7 cellular contexts compared by ENCODE assay signal in the genomic region with DNA sequence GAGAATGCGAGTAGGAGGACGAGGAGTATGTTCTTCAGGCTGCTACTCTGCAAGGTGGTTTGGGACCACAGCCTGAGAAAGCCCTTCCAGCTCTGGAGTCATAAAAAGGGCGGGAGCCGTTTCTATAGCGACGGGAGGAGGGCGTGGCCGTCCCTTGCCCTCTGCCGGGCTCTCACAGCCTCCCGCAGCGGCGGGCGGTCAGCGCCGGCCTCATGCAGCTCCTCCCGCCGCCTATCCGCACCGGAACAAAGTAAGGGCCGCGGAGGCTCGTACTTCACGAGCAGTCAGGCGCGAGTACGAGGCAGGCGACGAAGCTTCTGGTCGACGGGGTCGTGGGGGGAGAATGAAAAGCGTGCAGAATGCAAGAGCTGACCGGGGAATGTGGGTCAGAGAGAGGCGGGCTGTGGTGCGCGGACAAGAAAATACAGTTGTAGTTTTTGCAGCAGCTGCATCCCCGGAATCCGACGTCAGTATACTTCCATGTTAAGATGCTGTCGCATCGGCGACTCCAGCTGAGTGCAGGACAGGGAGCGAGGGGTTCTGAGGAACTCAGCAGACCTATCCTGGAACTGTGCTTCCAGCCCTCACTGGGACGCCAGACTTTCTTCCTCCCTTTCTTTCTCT.
DNase-seq lines count a peak whose midpoint lies in the region; ATAC-seq and TF ChIP-seq lines count a peak whose summit lies in the region.

A gene with protein sequence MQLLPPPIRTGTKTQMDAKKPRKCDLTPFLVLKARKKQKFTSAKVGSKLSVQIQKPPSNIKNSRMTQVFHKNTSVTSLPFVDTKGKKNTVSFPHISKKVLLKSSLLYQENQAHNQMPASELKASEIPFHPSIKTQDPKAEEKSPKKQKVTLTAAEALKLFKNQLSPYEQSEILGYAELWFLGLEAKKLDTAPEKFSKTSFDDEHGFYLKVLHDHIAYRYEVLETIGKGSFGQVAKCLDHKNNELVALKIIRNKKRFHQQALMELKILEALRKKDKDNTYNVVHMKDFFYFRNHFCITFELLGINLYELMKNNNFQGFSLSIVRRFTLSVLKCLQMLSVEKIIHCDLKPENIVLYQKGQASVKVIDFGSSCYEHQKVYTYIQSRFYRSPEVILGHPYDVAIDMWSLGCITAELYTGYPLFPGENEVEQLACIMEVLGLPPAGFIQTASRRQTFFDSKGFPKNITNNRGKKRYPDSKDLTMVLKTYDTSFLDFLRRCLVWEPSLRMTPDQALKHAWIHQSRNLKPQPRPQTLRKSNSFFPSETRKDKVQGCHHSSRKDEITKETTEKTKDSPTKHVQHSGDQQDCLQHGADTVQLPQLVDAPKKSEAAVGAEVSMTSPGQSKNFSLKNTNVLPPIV (plus strand): TSS at position 175 of the 624 bp plus-strand sequence. CDS start 38 bp downstream, at position 213.

- DNase-seq in GM20000 (ENCODE audit: low spot score) (peak; percentile 20), NCI-H69 (lab: John Stamatoyannopoulos, UW) (peak; percentile 95), choroid plexus epithelial cell (ENCODE audit: low read depth) (peak; percentile 89), islet precursor cell (peak; percentile 97), skeletal muscle cell (ENCODE audit: low read depth) (peak; percentile 42), DMS79 treated with DMSO at 0.1 percent for 48 hours (lab: John Stamatoyannopoulos, UW) (no peak)

- H3K4me3 ChIP-seq in choroid plexus epithelial cell (ENCODE audit: low read depth, low read length) (peak within 1 kb of the TSS; percentile 53), skeletal muscle cell (ENCODE audit: low read depth, low read length) (peak within 1 kb of the TSS; percentile 47)

- TF ChIP-seq CTCF in GM20000 (IDR thresholded peaks at IDR 0.05; ENCODE audit: extremely low read depth, missing control alignments) (no peak), choroid plexus epithelial cell (conservative IDR thresholded peaks at IDR 0.05; ENCODE audit: low read depth, low read length) (peak; percentile 9)

- ATAC-seq in HG02610 (IDR thresholded peaks at IDR 0.05; ENCODE audit: unreplicated experiment) = no peak
